ENCODE assay signal across 25 cellular contexts in the genomic region with DNA sequence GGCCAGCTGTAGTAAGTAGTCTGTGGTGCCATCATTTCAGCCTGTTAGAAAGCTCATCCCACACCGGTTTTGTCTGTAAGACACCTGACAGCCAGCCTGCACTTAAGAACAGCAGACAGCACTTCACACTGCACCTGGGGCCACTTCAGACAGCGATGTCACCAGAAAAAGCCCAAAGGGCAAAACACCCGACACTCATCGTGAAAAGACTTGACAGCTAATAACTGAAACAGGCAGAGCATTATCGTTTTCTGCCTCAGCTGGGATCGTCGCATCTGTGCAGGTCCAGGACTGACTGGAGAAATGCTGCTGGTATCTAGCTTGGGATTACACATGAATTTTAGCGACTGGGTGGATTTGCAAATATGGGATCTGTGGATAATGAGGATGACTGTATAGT. TPM values are rescaled to one million over a fixed set of nuclear protein-coding genes. Genes with fewer than 3 reads are reported as not detected.
A peak's percentile ranks its signal among the peaks of the same experiment; 100 is the strongest.
DNase-seq lines count a peak whose midpoint lies in the region; ATAC-seq, FAIRE-seq and TF ChIP-seq lines count a peak whose summit lies in the region.
"Had no signal": no experiment of that assay in that cellular context is flagged by ENCODE, and none has a peak within 500 bp of the region (broad histone marks: within the 10 kb centered on the region; RNA-seq: fewer than 3 reads in every experiment).

No MANE protein-coding gene starts in this region.

- 96 to 97% methylated on average over 8 of the region's 8 CpGs for WGBS in endodermal cell (ENCODE audit: insufficient coverage in 1 of 2, insufficient read length in 1 of 2), 2 experiments

- no peaks in the 10 kb centered on the region for H3K4me1 Mint-ChIP-seq in endodermal cell

- no peaks in the 10 kb centered on the region for H3K27me3 ChIP-seq in endodermal cell (ENCODE audit: control insufficient read depth, insufficient read depth, low read length, poor library complexity, severe bottlenecking)
- H3K27me3 ChIP-seq: ovary, SJSA1, tibial artery had no signal

- H3K4me3 Mint-ChIP-seq in endodermal cell = no peak overlapping the region
- H3K4me3 Mint-ChIP-seq: HFFc6; stimulated activated memory B cell treated with anti-CD40 and anti-IgM and Interleukin-4, amounts not matched to agents 10 μg/mL and 1 μg/mL and 100 μg/mL, for 72 hours; T-helper 1 cell treated with Interleukin-12 subunit alpha and Interleukin-12 subunit beta and Interleukin-4 antibody, amounts not matched to agents 30 μg/mL and 1 μg/mL, for 36 hours had no signal

- H3K27me3 Mint-ChIP-seq in endodermal cell (ENCODE audit: insufficient read depth) = no peaks in the 10 kb centered on the region
- H3K27me3 Mint-ChIP-seq: CD4-positive, CD25-positive, alpha-beta regulatory T cell; stimulated activated memory B cell treated with anti-CD40 and anti-IgM and Interleukin-4, amounts not matched to agents 10 μg/mL and 1 μg/mL and 100 μg/mL, for 72 hours had no signal

- no peak for ATAC-seq in HG03565 (IDR thresholded peaks at IDR 0.05; ENCODE audit: unreplicated experiment)
- ATAC-seq: esophagus mucosa; PC-3; stimulated activated memory B cell treated with anti-CD40 and anti-IgM and Interleukin-4, amounts not matched to agents 10 μg/mL and 1 μg/mL and 100 μg/mL, for 72 hours had no signal

- no peak for TF ChIP-seq CTCF in endodermal cell (conservative IDR thresholded peaks at IDR 0.05)

- no peak overlapping the region for H3K9ac ChIP-seq in endodermal cell (ENCODE audit: extremely low read depth, low read length, poor library complexity, severe bottlenecking)
- H3K9ac ChIP-seq: KMS-11 had no signal

- H3K27ac Mint-ChIP-seq in endodermal cell = peak overlapping the region; percentile 44
- H3K27ac Mint-ChIP-seq: HFFc6; stimulated activated memory B cell treated with anti-CD40 and anti-IgM and Interleukin-4, amounts not matched to agents 10 μg/mL and 1 μg/mL and 100 μg/mL, for 72 hours; T-helper 1 cell treated with Interleukin-12 subunit alpha and Interleukin-12 subunit beta and Interleukin-4 antibody, amounts not matched to agents 30 μg/mL and 1 μg/mL, for 36 hours had no signal

- H3K27ac ChIP-seq in endodermal cell (ENCODE audit: low read depth, low read length) = no peak overlapping the region
- H3K27ac ChIP-seq: KMS-11, ovary, SJSA1, tibial artery, VCaP had no signal

- H3K4me3 ChIP-seq in endodermal cell (ENCODE audit: low read length) = no peak overlapping the region
- H3K4me3 ChIP-seq: lung, ovary, SJSA1, tibial artery had no signal

- DNase-seq in COLO668 (lab: John Stamatoyannopoulos, UW; ENCODE audit: unreplicated experiment) (peak; percentile 16), NCI-H1417 (lab: John Stamatoyannopoulos, UW) (peak; percentile 54 to 91 (median 78)), NCI-H510A (lab: John Stamatoyannopoulos, UW) (peak; percentile 65), endodermal cell (no peak), superior temporal gyrus (ENCODE audit: extremely low spot score) (no peak), urothelium cell line (ENCODE audit: low spot score) (no peak)
- DNase-seq: activated naive CD4-positive, alpha-beta T cell treated with Interleukin-2 at 50 U/mL for 16 hours; aorta; CD4-positive, CD25-positive, alpha-beta regulatory T cell; GF-D8; HFFc6; NCI-H2081; NCI-H774; PC-3 had no signal

- peaks cover 83% of the 10 kb centered on the region for H3K36me3 ChIP-seq in endodermal cell (ENCODE audit: control insufficient read depth, insufficient read depth, low read length)
- H3K36me3 ChIP-seq: ovary had no signal

- no peaks in the 10 kb centered on the region for H3K9me3 Mint-ChIP-seq in endodermal cell
- H3K9me3 Mint-ChIP-seq: CD4-positive, CD25-positive, alpha-beta regulatory T cell; HFFc6; stimulated activated memory B cell treated with anti-CD40 and anti-IgM and Interleukin-4, amounts not matched to agents 10 μg/mL and 1 μg/mL and 100 μg/mL, for 72 hours; T-helper 1 cell treated with Interleukin-12 subunit alpha and Interleukin-12 subunit beta and Interleukin-4 antibody, amounts not matched to agents 30 μg/mL and 1 μg/mL, for 36 hours had no signal

- no peak for FAIRE-seq in urothelium cell line (lab: Jason Lieb, UNC)
- FAIRE-seq: frontal cortex had no signal

- H3K9me3 ChIP-seq in endodermal cell (ENCODE audit: control insufficient read depth, low read length) = no peaks in the 10 kb centered on the region
- H3K9me3 ChIP-seq: ovary, SJSA1, tibial artery had no signal

- H3K4me1 ChIP-seq in endodermal cell (ENCODE audit: control insufficient read depth, insufficient read depth, low read length) = peaks cover 3% of the 10 kb centered on the region

- H3K36me3 Mint-ChIP-seq in endodermal cell (ENCODE audit: low read depth) = peaks cover 87% of the 10 kb centered on the region

RNA-seq across cellular contexts. Expression of gene LAT2, which starts 16.8 kb away (rescaled TPM):
- 1 to 10 TPM in 1 of 2 donors, under 1 TPM in 1; 0.55 to 1.0 TPM for total RNA-seq in endodermal cell
- polyA plus RNA-seq in endodermal cell (2013, experiment 1 of 2) = 0.14 TPM
- polyA plus RNA-seq in endodermal cell (2013, experiment 2 of 2) = not detected

RNA-seq across cellular contexts. Expression of gene EIF4H, which starts 18.9 kb away (rescaled TPM):
- 100 to 1,000 TPM; 305 to 346 TPM for total RNA-seq in endodermal cell
- 288 TPM for polyA plus RNA-seq in endodermal cell (2013, experiment 1 of 2)
- polyA plus RNA-seq in endodermal cell (2013, experiment 2 of 2) = 274 TPM

Comparison
In these comparisons a context has a peak if more than half of its experiments do, and no peak if none do; other contexts are left out.
1. DNase-seq: peak in COLO668 (single experiment), NCI-H1417 (3 of 3) and NCI-H510A (single experiment); none in endodermal cell (single experiment), superior temporal gyrus (single experiment) and urothelium cell line (single experiment).